Comparison of ENCODE assay signal across 21 cellular contexts in genomic region chr19:42292963-42293362, GRCh38. TPM values are rescaled to one million over a fixed set of nuclear protein-coding genes. Genes with fewer than 3 reads are reported as not detected.
"Had no signal": no experiment of that assay in that cellular context is flagged by ENCODE, and none has a peak within 500 bp of the region (broad histone marks: within the 10 kb centered on the region; RNA-seq: fewer than 3 reads in every experiment).

No MANE protein-coding gene starts in this region.

- H3K27ac ChIP-seq: heart left ventricle, neural progenitor cell, suprapubic skin, tibial artery, upper lobe of right lung had no signal

- H3K4me3 Mint-ChIP-seq: activated CD8-positive, alpha-beta memory T cell treated with anti-CD3 and anti-CD28 coated beads, Interleukin-2, amount 10 ng/mL, durations not matched to agents 7 days and 5 days; activated CD8-positive, alpha-beta T cell treated with anti-CD3 and anti-CD28 coated beads, Interleukin-2, amount 10 ng/mL, durations not matched to agents 7 days and 5 days; neural progenitor cell; WTC11 had no signal

- H3K4me3 ChIP-seq: heart left ventricle, neural progenitor cell, suprapubic skin, tibial artery, upper lobe of right lung had no signal

- H3K4me2 ChIP-seq: neural progenitor cell had no signal

- DNase-seq: activated CD8-positive, alpha-beta memory T cell treated with anti-CD3 and anti-CD28 coated beads, Interleukin-2, amount 10 ng/mL, durations not matched to agents 7 days and 5 days; activated CD8-positive, alpha-beta T cell treated with anti-CD3 and anti-CD28 coated beads, Interleukin-2, amount 10 ng/mL, durations not matched to agents 7 days and 5 days; activated naive CD4-positive, alpha-beta T cell; activated T-cell treated with anti-CD3 and anti-CD28 coated beads, Interleukin-2, amount 50 U/mL, for 48 hours; foreskin fibroblast; heart left ventricle; left ventricle myocardium superior; stimulated activated CD4-positive, alpha-beta T cell treated with anti-CD3 and anti-CD28 coated beads, Interleukin-15, amount 100 ng/mL, for 24 hours; stimulated activated CD4-positive, alpha-beta T cell treated with anti-CD3 and anti-CD28 coated beads, Interleukin-2, amount 100 ng/mL, for 24 hours; stimulated activated naive CD4-positive, alpha-beta T cell; T-helper 2 cell; upper lobe of right lung had no signal

- H3K36me3 ChIP-seq: neural progenitor cell had no signal

- H3K27ac Mint-ChIP-seq: activated CD8-positive, alpha-beta memory T cell treated with anti-CD3 and anti-CD28 coated beads, Interleukin-2, amount 10 ng/mL, durations not matched to agents 7 days and 5 days; activated CD8-positive, alpha-beta T cell treated with anti-CD3 and anti-CD28 coated beads, Interleukin-2, amount 10 ng/mL, durations not matched to agents 7 days and 5 days; activated naive CD4-positive, alpha-beta T cell treated with anti-CD3 and anti-CD28 coated beads, Interleukin-2, amount 50 U/mL, for 72 hours; activated T-helper 2 cell treated with anti-CD3 and anti-CD28 coated beads, Interferon-gamma antibody, Interleukin-2, Interleukin-4, amounts not matched to agents 10 μg/mL and 5 μg/mL and 100 μg/mL, durations not matched to agents 14 hours and 24 hours and 36 hours had no signal

- H3K4me1 ChIP-seq: heart left ventricle, neural progenitor cell, upper lobe of right lung had no signal

- H3K9me3 ChIP-seq: heart left ventricle, suprapubic skin, tibial artery, upper lobe of right lung had no signal

- H3K9me3 Mint-ChIP-seq: activated naive CD4-positive, alpha-beta T cell treated with anti-CD3 and anti-CD28 coated beads, Interleukin-2, amount 50 U/mL, for 72 hours; activated T-helper 2 cell treated with anti-CD3 and anti-CD28 coated beads, Interferon-gamma antibody, Interleukin-2, Interleukin-4, amounts not matched to agents 10 μg/mL and 5 μg/mL and 100 μg/mL, durations not matched to agents 14 hours and 24 hours and 36 hours; neural progenitor cell; WTC11 had no signal

- H2AFZ ChIP-seq: neural progenitor cell had no signal

- H3K9ac ChIP-seq: neural progenitor cell had no signal

- H3K27me3 ChIP-seq: heart left ventricle, neural progenitor cell, suprapubic skin, tibial artery, upper lobe of right lung had no signal

- H3K27me3 Mint-ChIP-seq: activated CD8-positive, alpha-beta memory T cell treated with anti-CD3 and anti-CD28 coated beads, Interleukin-2, amount 10 ng/mL, durations not matched to agents 7 days and 5 days had no signal

- ATAC-seq: activated CD8-positive, alpha-beta memory T cell treated with anti-CD3 and anti-CD28 coated beads, Interleukin-2, amount 10 ng/mL, durations not matched to agents 7 days and 5 days; activated CD8-positive, alpha-beta T cell treated with anti-CD3 and anti-CD28 coated beads, Interleukin-2, amount 10 ng/mL, durations not matched to agents 7 days and 5 days; activated naive CD4-positive, alpha-beta T cell treated with anti-CD3 and anti-CD28 coated beads, Interleukin-2, amount 50 U/mL, for 72 hours; esophagus mucosa; heart left ventricle; left ventricle myocardium superior; right cardiac atrium; upper lobe of right lung had no signal

RNA-seq across cellular contexts. Expression of gene PRR19, which starts 9.0 kb away (rescaled TPM):
- total RNA-seq: left ventricle myocardium superior had no signal

RNA-seq across cellular contexts. Expression of gene TMEM145, which starts 20.1 kb away (rescaled TPM):
- total RNA-seq: lung microvascular endothelial cell had no signal
